8 cellular contexts compared by ENCODE assay signal in the genomic region with DNA sequence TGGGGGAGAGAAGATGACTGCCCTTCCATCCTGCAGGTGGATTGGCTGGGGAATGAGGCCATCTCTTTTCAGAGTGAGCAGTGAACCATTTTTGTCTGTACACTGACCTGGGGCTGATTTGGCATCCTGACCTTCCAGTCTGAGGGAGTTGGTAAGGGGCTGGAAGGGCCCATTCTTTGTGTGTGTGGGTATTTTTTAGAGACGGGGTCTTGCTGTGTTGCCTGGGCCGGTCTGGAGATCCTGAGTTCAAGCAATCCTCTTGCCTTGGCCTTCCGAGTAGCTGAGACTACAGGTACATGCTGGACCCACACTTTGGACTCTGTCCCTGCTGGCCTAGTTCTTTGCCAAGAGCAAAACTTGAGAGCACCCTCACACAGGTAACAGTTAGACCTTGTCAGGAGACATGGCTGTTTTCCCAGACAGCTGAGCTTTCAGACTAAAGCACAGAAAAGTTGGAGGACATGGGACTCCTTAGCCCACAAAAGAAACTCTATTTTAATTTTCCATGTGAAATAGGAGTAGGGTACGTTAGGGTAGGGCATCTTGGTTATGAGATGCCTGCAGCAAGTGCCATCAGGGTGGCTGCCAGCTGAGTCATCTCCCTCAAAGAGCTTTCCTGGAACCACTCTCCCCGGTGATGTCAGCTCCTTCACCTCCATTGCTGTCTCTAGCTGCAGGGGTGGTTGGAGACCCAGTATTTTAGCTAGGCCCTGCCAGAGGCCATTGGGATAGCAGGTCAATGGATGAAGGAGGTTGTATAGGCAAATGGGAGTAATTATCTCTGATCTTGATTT.
DNase-seq lines count a peak whose midpoint lies in the region; ATAC-seq and TF ChIP-seq lines count a peak whose summit lies in the region.

No MANE protein-coding gene starts in this region.

- H3F3A ChIP-seq in PC-9 (ENCODE audit: insufficient read depth, low read depth) = peaks cover 38% of the 10 kb centered on the region

- H3K23ac ChIP-seq in mesendoderm (ENCODE audit: low read length) = no peak overlapping the region

- no peaks in the 10 kb centered on the region for H4K20me1 ChIP-seq in PC-9 (ENCODE audit: insufficient read depth)

- no peak overlapping the region for H4K8ac ChIP-seq in mesendoderm (ENCODE audit: low read depth, low read length)

- H3K27me3 Mint-ChIP-seq in brain = peaks cover 4% of the 10 kb centered on the region
- H3K27me3 Mint-ChIP-seq in naive thymus-derived CD8-positive, alpha-beta T cell = no peaks in the 10 kb centered on the region

- H2BK5ac ChIP-seq in mesendoderm (ENCODE audit: low read length) = no peak overlapping the region

- H3K36me3 Mint-ChIP-seq in brain = peaks cover 46% of the 10 kb centered on the region
- peaks cover 6 to 31% (median 8%) of the 10 kb centered on the region in 3 donors for H3K36me3 Mint-ChIP-seq in naive thymus-derived CD8-positive, alpha-beta T cell

- ATAC-seq in naive thymus-derived CD8-positive, alpha-beta T cell = no peak

- H3K18ac ChIP-seq in mesendoderm (ENCODE audit: low read length) = no peak overlapping the region

- no peak overlapping the region for H2BK120ac ChIP-seq in mesendoderm (ENCODE audit: low read depth, low read length)

- H2AFZ ChIP-seq in PC-9 = no peak overlapping the region

- no peaks in the 10 kb centered on the region for H3K9me2 ChIP-seq in PC-9 (ENCODE audit: insufficient read depth)

- no peak overlapping the region for H2AK5ac ChIP-seq in mesendoderm (ENCODE audit: low read length)

- H3K9ac ChIP-seq in mesendoderm (ENCODE audit: low read length) = no peak overlapping the region

- H3K4me1 ChIP-seq in PC-9 (replicated peaks; ENCODE audit: insufficient read depth) (peaks cover 45% of the 10 kb centered on the region), mesendoderm (ENCODE audit: control insufficient read depth, low read depth, low read length) (peaks cover 3% of the 10 kb centered on the region)

- intact Hi-C loops in PC-9 (cut with micrococcal nuclease; ENCODE audit: unreplicated experiment) = loop anchor here (1.0 to 10.0 kb wide), 5 partner anchors 15 to 430 kb away; a partner anchor contains a TSS

- no peak overlapping the region for H3K56ac ChIP-seq in mesendoderm (ENCODE audit: low read length)

- POLR2A ChIA-PET in PC-9 (lab: Charles Lee; ENCODE audit: unreplicated experiment) = interaction anchor here (0.6 to 0.7 kb wide), 4 partner anchors 15 to 837 kb away, joined by 3 to 6 read pairs (median 4); no protein-coding TSS in a partner anchor
- POLR2A ChIA-PET in naive thymus-derived CD8-positive, alpha-beta T cell (lab: Charles Lee) = interaction anchor here (1.2 to 13.7 kb wide), 5 partner anchors 10 to 30 kb away, joined by 4 to 292 read pairs (median 5); no protein-coding TSS in a partner anchor

- CTCF ChIA-PET in PC-9 (lab: Charles Lee) = interaction anchor here (1.2 to 1.8 kb wide), 3 partner anchors 11 to 28 kb away, joined by 3 to 7 read pairs (median 5); no protein-coding TSS in a partner anchor

- H3K4me1 Mint-ChIP-seq in brain = peaks cover 48% of the 10 kb centered on the region
- H3K4me1 Mint-ChIP-seq in naive thymus-derived CD8-positive, alpha-beta T cell = peaks cover 45 to 99% (median 93%) of the 10 kb centered on the region in 4 donors

- H3K4me3 ChIP-seq in PC-9 = no peak overlapping the region
- no peak overlapping the region for H3K4me3 ChIP-seq in mesendoderm (ENCODE audit: low read length)

- H3K9me3 Mint-ChIP-seq in brain = peaks cover 20 to 31% (median 29%) of the 10 kb centered on the region in 5 experiments
- peaks cover 0 to 3% (median 0%) of the 10 kb centered on the region in 9 donors for H3K9me3 Mint-ChIP-seq in naive thymus-derived CD8-positive, alpha-beta T cell

- peak; percentile 61 for DNase-seq in AG20443 (ENCODE audit: low spot score)
- DNase-seq in PC-9 = peak; percentile 81 to 83
- DNase-seq in naive thymus-derived CD8-positive, alpha-beta T cell = peak in 1 of 10 donors; percentile 29
- no peak for DNase-seq in ureter (ENCODE audit: low spot score)
- DNase-seq in SIG-M5 treated with dmso at 0.1 percent for 504 hours (lab: John Stamatoyannopoulos, UW; ENCODE audit: unreplicated experiment) = no peak
- DNase-seq in GM13976 (ENCODE audit: low spot score) = no peak
- no peak for DNase-seq in mesendoderm

- H3K27ac ChIP-seq in PC-9 (peak overlapping the region; percentile 88), mesendoderm (ENCODE audit: low read depth, low read length) (no peak overlapping the region)

- no CpG with 5 or more reads among the region's 5 CpGs for WGBS in mesendoderm (ENCODE audit: extremely low coverage, insufficient coverage, low lambda C conversion rate)

- in situ Hi-C loops in GM13976 (cut with MboI; ENCODE audit: low sequenced_read_pairs, unreplicated experiment) = no loop called here

- H3K9me3 ChIP-seq in PC-9 (ENCODE audit: insufficient read depth, low read depth) = peaks cover 23% of the 10 kb centered on the region

- no peak overlapping the region for H4K5ac ChIP-seq in mesendoderm (ENCODE audit: low read length)

- no peak overlapping the region for H2BK15ac ChIP-seq in mesendoderm (replicated peaks; ENCODE audit: low read depth)

- no peak overlapping the region for H3K4me3 Mint-ChIP-seq in brain
- H3K4me3 Mint-ChIP-seq in naive thymus-derived CD8-positive, alpha-beta T cell = peak overlapping the region in 9 of 10 donors; percentile 4 to 76 (median 68)

- H3K36me3 ChIP-seq in PC-9 (ENCODE audit: low read depth) = peaks cover 14% of the 10 kb centered on the region
- no peaks in the 10 kb centered on the region for H3K36me3 ChIP-seq in mesendoderm (ENCODE audit: control insufficient read depth, insufficient read depth, low read length)

- H3K79me1 ChIP-seq in mesendoderm (ENCODE audit: low read length) = peaks cover 1% of the 10 kb centered on the region

- peaks cover 87% of the 10 kb centered on the region for H3K79me2 ChIP-seq in PC-9 (ENCODE audit: low read depth)
- H3K79me2 ChIP-seq in mesendoderm (ENCODE audit: control insufficient read depth, insufficient read depth, low read length) = no peaks in the 10 kb centered on the region

- no peak overlapping the region for H3K4ac ChIP-seq in mesendoderm (ENCODE audit: low read depth, low read length)

- TF ChIP-seq CTCF in PC-9 (conservative IDR thresholded peaks at IDR 0.05) (no peak), brain (conservative IDR thresholded peaks at IDR 0.05) (no peak), GM13976 (IDR thresholded peaks at IDR 0.05; ENCODE audit: borderline replicate concordance, control extremely low read depth, extremely low read depth, insufficient read depth, missing control alignments) (no peak)

- BruUV-seq in PC-9 (replicated peaks; lab: Mats Ljungman, UMichigan) = TSS peak; percentile 79

- peak overlapping the region; percentile 67 for H3K4me2 ChIP-seq in PC-9
- no peak overlapping the region for H3K4me2 ChIP-seq in mesendoderm (ENCODE audit: low read length)

- H3K27ac Mint-ChIP-seq in brain = peak overlapping the region in 4 of 5 experiments; percentile 62 to 91 (median 86)
- H3K27ac Mint-ChIP-seq in naive thymus-derived CD8-positive, alpha-beta T cell = peak overlapping the region; percentile 75 to 97 (median 88)

- H3K27me3 ChIP-seq in PC-9 (ENCODE audit: insufficient read depth, low read depth) (no peaks in the 10 kb centered on the region), mesendoderm (ENCODE audit: insufficient read depth, low read length, poor library complexity) (no peaks in the 10 kb centered on the region)

Comparison
In these comparisons a context has a peak if more than half of its experiments do, and no peak if none do; other contexts are left out.
1. DNase-seq: peak in AG20443 (single experiment) and PC-9 (2 of 2); none in ureter (single experiment), SIG-M5 treated with dmso at 0.1 percent for 504 hours (single experiment), GM13976 (single experiment) and mesendoderm (single experiment).
2. H3K4me3 Mint-ChIP-seq: peak in naive thymus-derived CD8-positive, alpha-beta T cell (9 of 10); none in brain (0 of 5).